In the genomic region with DNA sequence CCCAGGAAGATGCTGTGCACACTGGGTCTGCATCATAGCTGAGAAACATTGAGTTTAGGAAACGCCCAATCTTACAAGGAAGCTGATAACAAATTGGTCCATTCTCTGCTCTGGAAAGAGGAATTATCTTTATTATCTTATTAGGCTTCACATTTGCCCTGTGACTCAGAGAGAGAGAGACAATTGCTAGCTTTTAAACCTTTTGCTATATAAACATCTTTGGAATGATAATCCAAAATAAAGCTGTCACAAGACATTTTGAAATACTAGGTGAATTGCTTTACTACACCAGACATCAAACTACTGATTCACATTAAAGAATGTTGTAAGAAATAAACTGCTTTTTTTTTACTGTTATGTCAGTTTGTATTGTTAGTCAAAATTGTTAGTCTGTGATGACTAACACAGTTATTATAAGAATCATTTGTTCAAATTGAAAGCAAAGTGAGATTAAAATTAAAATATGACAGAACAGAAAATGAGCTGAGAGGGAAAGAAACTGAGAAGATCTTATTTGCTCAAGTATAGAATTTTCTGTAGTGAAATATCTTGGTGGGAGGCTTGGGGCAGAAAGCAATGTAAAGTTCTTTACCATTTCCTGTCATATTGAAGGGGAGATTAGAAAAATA, we compare ENCODE assay signal across 7 cellular contexts.
"Had no signal": no experiment of that assay in that cellular context is flagged by ENCODE, and none has a peak within 500 bp of the region (broad histone marks: within the 10 kb centered on the region; RNA-seq: fewer than 3 reads in every experiment).

No MANE protein-coding gene starts in this region.

- H3K4me1 ChIP-seq: gastrocnemius medialis, parathyroid adenoma had no signal

- H3K36me3 ChIP-seq: gastrocnemius medialis had no signal

- H3K27me3 ChIP-seq: dorsolateral prefrontal cortex, gastrocnemius medialis had no signal

- H3K9me3 ChIP-seq: gastrocnemius medialis had no signal

- H3K4me3 ChIP-seq: dorsolateral prefrontal cortex, gastrocnemius medialis had no signal

- H3K27ac ChIP-seq: dorsolateral prefrontal cortex, gastrocnemius medialis, parathyroid adenoma had no signal

- DNase-seq: activated naive CD4-positive, alpha-beta T cell treated with anti-CD3 and anti-CD28 coated beads, Interleukin-2, amount 50 U/mL, for 16 hours; amygdala; dorsolateral prefrontal cortex; gastrocnemius medialis; kidney; left ventricle myocardium superior had no signal

- H3K9ac ChIP-seq: parathyroid adenoma had no signal
